In the genomic region with DNA sequence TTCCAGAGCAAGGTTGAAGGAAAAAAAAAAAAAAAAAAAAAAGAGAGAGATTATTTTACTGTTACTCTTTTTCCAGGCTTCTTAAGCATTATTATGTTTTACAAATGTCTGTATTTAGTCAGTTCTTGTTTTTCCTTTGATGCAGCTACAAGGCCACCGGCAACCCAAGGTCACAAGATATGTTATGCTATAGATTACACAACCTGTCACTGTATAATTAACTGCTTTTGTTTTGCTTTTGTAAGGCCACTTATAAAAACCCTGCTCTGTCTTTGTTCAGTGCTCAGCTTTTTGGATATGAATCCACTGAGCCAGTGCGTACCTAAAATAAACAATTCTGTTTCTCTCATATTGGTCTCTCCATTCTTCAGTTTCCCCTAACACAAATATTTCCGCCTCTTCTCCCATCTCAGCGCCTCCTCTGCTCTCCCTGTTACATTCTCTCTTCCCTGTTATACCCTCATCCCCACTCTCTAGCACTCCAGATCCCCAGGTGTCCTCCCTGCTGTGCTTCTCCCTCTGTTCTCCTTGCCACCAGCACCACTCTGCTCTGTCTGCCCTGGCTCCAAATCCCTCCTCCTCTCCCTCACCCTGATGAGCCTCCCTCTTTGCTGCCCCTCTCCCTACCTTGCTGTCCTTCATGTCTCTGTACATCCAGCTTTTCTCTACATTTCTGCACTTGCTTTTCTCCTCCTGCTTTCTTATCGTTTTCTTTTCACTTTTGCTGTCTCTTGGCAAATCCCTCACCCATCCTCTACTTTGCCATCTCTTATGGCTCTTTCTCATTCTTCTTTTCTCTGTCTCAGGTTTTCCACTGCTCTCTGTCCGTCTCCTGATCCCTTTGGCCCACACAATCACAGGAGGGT, we compare ENCODE assay signal across 7 cellular contexts. TPM values are rescaled to one million over a fixed set of nuclear protein-coding genes. Genes with fewer than 3 reads are reported as not detected.
DNase-seq lines count a peak whose midpoint lies in the region; FAIRE-seq and TF ChIP-seq lines count a peak whose summit lies in the region.
"Not testable (repeated sequence)": the region's sequence is repeated elsewhere in the genome, so short reads cannot be mapped to it uniquely, and the experiment has no call there.

No MANE protein-coding gene starts in this region.

- TF ChIP-seq POLR2A in GM12892 (IDR thresholded peaks at IDR 0.05; ENCODE audit: low read depth, low read length) = not testable (repeated sequence)

- not testable (repeated sequence) for H3K9me3 Mint-ChIP-seq in brain

- H3K36me3 Mint-ChIP-seq in brain = peaks cover 13% of the 10 kb centered on the region

- H3K27me3 Mint-ChIP-seq in brain = peaks cover 14% of the 10 kb centered on the region

- H3K27ac ChIP-seq in WERI-Rb-1 = peak overlapping the region; percentile 94
- H3K27ac ChIP-seq in mesodermal cell (ENCODE audit: low read depth, low read length, severe bottlenecking) = peak overlapping the region; percentile 95

- peak overlapping the region; percentile 91 to 95 (median 95) for H3K27ac Mint-ChIP-seq in brain

- H3K4me3 Mint-ChIP-seq in brain = peak overlapping the region; percentile 93 to 98 (median 96)

- peaks cover 16% of the 10 kb centered on the region for H3K4me1 ChIP-seq in mesodermal cell (ENCODE audit: control insufficient read depth, insufficient read depth, low read length, poor library complexity, severe bottlenecking)

- H3K9me3 ChIP-seq in WERI-Rb-1 (ENCODE audit: severe bottlenecking); mesodermal cell (ENCODE audit: control insufficient read depth, low read length): not testable (repeated sequence)

- 37 to 38% methylated on average over 3 to 4 of the region's 6 CpGs for WGBS in mesodermal cell (ENCODE audit: insufficient coverage in 2 of 2), 2 experiments

- peak overlapping the region; percentile 70 for H3K4me3 ChIP-seq in WERI-Rb-1 (ENCODE audit: low read depth, low read length)
- peak overlapping the region; percentile 88 for H3K4me3 ChIP-seq in fibroblast of pulmonary artery (replicated peaks; ENCODE audit: low read depth, low read length)
- H3K4me3 ChIP-seq in mesodermal cell (ENCODE audit: extremely low read depth, insufficient read depth, low read length, poor library complexity, severe bottlenecking) = peak overlapping the region; percentile 83
- peak overlapping the region; percentile 59 for H3K4me3 ChIP-seq in skeletal muscle cell (ENCODE audit: low read depth, low read length)

- FAIRE-seq in GM12892 (lab: Jason Lieb, UNC) = peak; percentile 71

- not testable (repeated sequence) for DNase-seq in GM12892 (ENCODE audit: insufficient read length); WERI-Rb-1; fibroblast of pulmonary artery (ENCODE audit: low read depth); skeletal muscle cell (ENCODE audit: low read depth)
- DNase-seq in NCI-H2107 treated with DMSO at 0.1 percent for 48 hours (lab: John Stamatoyannopoulos, UW; ENCODE audit: unreplicated experiment) = peak; percentile 11

- not testable (repeated sequence) for TF ChIP-seq CTCF in WERI-Rb-1 (IDR thresholded peaks at IDR 0.05; ENCODE audit: low read depth, low read length); brain (conservative IDR thresholded peaks at IDR 0.05); fibroblast of pulmonary artery (IDR thresholded peaks at IDR 0.05; ENCODE audit: low read length, missing control alignments)

- not testable (repeated sequence) for H3K27me3 ChIP-seq in WERI-Rb-1 (ENCODE audit: insufficient read depth, low read depth, severe bottlenecking)

- H3K4me1 Mint-ChIP-seq in brain = peaks cover 40% of the 10 kb centered on the region

- peaks cover 19% of the 10 kb centered on the region for H3K36me3 ChIP-seq in WERI-Rb-1
- peaks cover 32% of the 10 kb centered on the region for H3K36me3 ChIP-seq in mesodermal cell (ENCODE audit: control insufficient read depth, insufficient read depth, low read length)

RNA-seq across cellular contexts. Expression of gene ZNF611, which starts 45.7 kb away (rescaled TPM):
- polyA plus RNA-seq in GM12892 (2012; ENCODE audit: missing spikeins) = 6.2 TPM
- polyA plus RNA-seq in brain (ENCODE audit: insufficient read depth, low read depth, low replicate concordance) = 3.7 TPM
- 15.5 TPM for polyA plus RNA-seq in mesodermal cell (2013, experiment 1 of 2)
- 18.1 TPM for polyA plus RNA-seq in mesodermal cell (2013, experiment 2 of 2)

RNA-seq across cellular contexts. Expression of gene ZNF83, which starts 51.0 kb away (rescaled TPM):
- polyA plus RNA-seq in GM12892 (2012; ENCODE audit: missing spikeins) = 35.9 TPM
- 7.5 TPM for polyA plus RNA-seq in brain (ENCODE audit: insufficient read depth, low read depth, low replicate concordance)
- polyA plus RNA-seq in mesodermal cell (2013, experiment 1 of 2) = 72.5 TPM
- 86.4 TPM for polyA plus RNA-seq in mesodermal cell (2013, experiment 2 of 2)
